Comparison of ENCODE assay signal across 15 cellular contexts in the genomic region with DNA sequence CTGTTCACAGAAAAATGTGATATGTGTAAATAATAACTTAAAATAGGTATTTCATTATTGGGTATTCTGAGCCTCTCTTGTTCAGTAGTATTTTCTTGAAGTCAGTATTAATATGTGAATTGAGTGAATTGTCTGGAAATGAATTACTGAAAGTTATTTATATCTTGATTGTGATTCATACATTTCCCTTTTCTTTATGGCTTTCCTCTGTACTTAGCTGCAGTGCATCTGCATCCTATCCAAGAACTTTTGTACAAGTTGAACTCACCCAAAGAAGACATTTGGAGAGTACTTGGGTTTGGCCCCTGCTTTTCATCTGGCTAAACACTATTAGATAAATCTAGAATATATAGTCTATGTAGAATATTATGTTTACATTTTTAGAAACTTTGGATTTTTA.
DNase-seq lines count a peak whose midpoint lies in the region; TF ChIP-seq lines count a peak whose summit lies in the region.
"Had no signal": no experiment of that assay in that cellular context is flagged by ENCODE, and none has a peak within 500 bp of the region (broad histone marks: within the 10 kb centered on the region; RNA-seq: fewer than 3 reads in every experiment).

No MANE protein-coding gene starts in this region.

- peak overlapping the region; percentile 95 for H3K27ac Mint-ChIP-seq in MCF 10A (ENCODE audit: low read depth, unreplicated experiment)
- H3K27ac Mint-ChIP-seq: activated CD8-positive, alpha-beta memory T cell treated with anti-CD3 and anti-CD28 coated beads, Interleukin-2, amount 10 ng/mL, durations not matched to agents 7 days and 5 days; activated naive CD4-positive, alpha-beta T cell treated with anti-CD3 and anti-CD28 coated beads for 36 hours; stimulated activated naive CD8-positive, alpha-beta T cell treated with anti-CD3 and anti-CD28 coated beads, Interleukin-15, amount 100 ng/mL, for 72 hours had no signal

- no peak for DNase-seq in MCF 10A (ENCODE audit: unreplicated experiment)
- no peak for DNase-seq in mammary epithelial cell
- DNase-seq in epithelial cell of prostate (ENCODE audit: low read depth, low spot score), result no peak
- DNase-seq in OCI-LY7 (ENCODE audit: low spot score), result no peak
- DNase-seq in NOMO-1 treated with dmso at 0.1 percent for 144 hours (lab: John Stamatoyannopoulos, UW; ENCODE audit: unreplicated experiment), result no peak
- no peak for DNase-seq in NCI-H187 treated with DMSO at 0.1 percent for 48 hours (lab: John Stamatoyannopoulos, UW)
- DNase-seq: activated CD8-positive, alpha-beta memory T cell treated with anti-CD3 and anti-CD28 coated beads, Interleukin-2, amount 10 ng/mL, durations not matched to agents 7 days and 5 days; activated naive CD4-positive, alpha-beta T cell treated with anti-CD3 and anti-CD28 coated beads for 36 hours; CD8-positive, alpha-beta memory T cell; central memory CD4-positive, alpha-beta T cell; Karpas-422; right cardiac atrium; stimulated activated naive CD8-positive, alpha-beta T cell treated with anti-CD3 and anti-CD28 coated beads, Interleukin-15, amount 100 ng/mL, for 72 hours had no signal

- dilution Hi-C loops in mammary epithelial cell (cut with HindIII; ENCODE audit: low sequenced_read_pairs), result no loop called here

- H3K79me2 ChIP-seq in mammary epithelial cell (ENCODE audit: insufficient read depth, low read length), result no peaks in the 10 kb centered on the region
- H3K79me2 ChIP-seq in OCI-LY7 (ENCODE audit: insufficient read depth, low read depth, low read length), result no peaks in the 10 kb centered on the region

- no peak overlapping the region for H3K9ac ChIP-seq in mammary epithelial cell (ENCODE audit: insufficient read depth, low read length)

- H3K27me3 Mint-ChIP-seq in MCF 10A (ENCODE audit: insufficient read depth, unreplicated experiment), result no peaks in the 10 kb centered on the region
- H3K27me3 Mint-ChIP-seq: activated CD8-positive, alpha-beta memory T cell treated with anti-CD3 and anti-CD28 coated beads, Interleukin-2, amount 10 ng/mL, durations not matched to agents 7 days and 5 days; CD8-positive, alpha-beta memory T cell; stimulated activated naive CD8-positive, alpha-beta T cell treated with anti-CD3 and anti-CD28 coated beads, Interleukin-15, amount 100 ng/mL, for 72 hours had no signal

- H3K27me3 ChIP-seq in mammary epithelial cell (ENCODE audit: insufficient read depth, low read length) (no peaks in the 10 kb centered on the region), muscle layer of duodenum (ENCODE audit: low read depth, low read length) (no peaks in the 10 kb centered on the region)

- H3K4me3 ChIP-seq in mammary epithelial cell (replicated peaks in 1 of 3; ENCODE audit: insufficient read depth in 1 of 3, low read depth in 2 of 3, low read length in 3 of 3) (no peak overlapping the region), muscle layer of duodenum (ENCODE audit: low read depth in 1 of 2, low read length in 2 of 2) (no peak overlapping the region), urinary bladder (ENCODE audit: low read depth, low read length) (no peak overlapping the region), OCI-LY7 (ENCODE audit: low read depth, low read length, poor library complexity, severe bottlenecking) (no peak overlapping the region)

- H3K36me3 Mint-ChIP-seq in MCF 10A (ENCODE audit: insufficient read depth, unreplicated experiment), result peaks cover 7% of the 10 kb centered on the region

- H3K4me1 ChIP-seq in mammary epithelial cell (ENCODE audit: insufficient read depth, low read length), result peaks cover 73% of the 10 kb centered on the region
- peaks cover 10 to 17% of the 10 kb centered on the region in 2 donors for H3K4me1 ChIP-seq in muscle layer of duodenum (ENCODE audit: control insufficient read depth in 1 of 2, insufficient read depth in 2 of 2, low read length in 2 of 2)
- peaks cover 5% of the 10 kb centered on the region for H3K4me1 ChIP-seq in urinary bladder (ENCODE audit: insufficient read depth)
- no peaks in the 10 kb centered on the region for H3K4me1 ChIP-seq in OCI-LY7 (ENCODE audit: insufficient read depth, low read length, poor library complexity, severe bottlenecking)

- intact Hi-C loops in MCF 10A (cut with micrococcal nuclease) (no loop called here), mammary epithelial cell (cut with micrococcal nuclease) (loop anchor here (10.0 kb wide), 1 partner anchor 799 kb away; no protein-coding TSS in a partner anchor), OCI-LY7 (cut with micrococcal nuclease; ENCODE audit: unreplicated experiment) (no loop called here)

- CTCF ChIA-PET in MCF 10A (lab: Yijun Ruan, JAX) (interaction anchor here (0.8 to 1.9 kb wide), 3 partner anchors 12 to 102 kb away, joined by 3 to 5 read pairs (median 5); no protein-coding TSS in a partner anchor), mammary epithelial cell (lab: Charles Lee; ENCODE audit: low non-redundant PET) (no interaction called here), OCI-LY7 (lab: Charles Lee; ENCODE audit: unreplicated experiment) (no interaction called here)

- H3K36me3 ChIP-seq in mammary epithelial cell (ENCODE audit: insufficient read depth, low read length), result no peaks in the 10 kb centered on the region
- H3K36me3 ChIP-seq in muscle layer of duodenum (ENCODE audit: control insufficient read depth in 1 of 2, insufficient read depth in 2 of 2, low read length in 2 of 2), result no peaks in the 10 kb centered on the region
- no peaks in the 10 kb centered on the region for H3K36me3 ChIP-seq in urinary bladder (ENCODE audit: insufficient read depth)
- H3K36me3 ChIP-seq in OCI-LY7 (ENCODE audit: insufficient read depth, low read length), result no peaks in the 10 kb centered on the region

- in situ Hi-C loops in mammary epithelial cell (cut with MboI; ENCODE audit: low sequenced_read_pairs in 2 of 2), result no loop called here

- H3K4me3 Mint-ChIP-seq in MCF 10A (ENCODE audit: unreplicated experiment), result no peak overlapping the region
- H3K4me3 Mint-ChIP-seq: activated CD8-positive, alpha-beta memory T cell treated with anti-CD3 and anti-CD28 coated beads, Interleukin-2, amount 10 ng/mL, durations not matched to agents 7 days and 5 days; activated naive CD4-positive, alpha-beta T cell treated with anti-CD3 and anti-CD28 coated beads for 36 hours; CD8-positive, alpha-beta memory T cell; stimulated activated naive CD8-positive, alpha-beta T cell treated with anti-CD3 and anti-CD28 coated beads, Interleukin-15, amount 100 ng/mL, for 72 hours had no signal

- H3K9me3 Mint-ChIP-seq in MCF 10A (ENCODE audit: unreplicated experiment), result no peaks in the 10 kb centered on the region

- no peaks in the 10 kb centered on the region for H3K9me3 ChIP-seq in mammary epithelial cell (replicated peaks; ENCODE audit: insufficient read depth, low read length)
- H3K9me3 ChIP-seq in muscle layer of duodenum (ENCODE audit: control insufficient read depth in 1 of 2, low read length in 2 of 2), result peaks cover 4 to 9% of the 10 kb centered on the region in 2 donors
- H3K9me3 ChIP-seq in OCI-LY7 (ENCODE audit: low read length), result no peaks in the 10 kb centered on the region

- BruUV-seq in MCF 10A (replicated peaks; lab: Mats Ljungman, UMichigan) (no TSS peak), mammary epithelial cell (replicated peaks; lab: Mats Ljungman, UMichigan) (no TSS peak), OCI-LY7 (replicated peaks; lab: Mats Ljungman, UMichigan) (no TSS peak)

- H3K4me2 ChIP-seq in mammary epithelial cell (ENCODE audit: insufficient read depth, low read depth, low read length), result no peak overlapping the region
- H3K4me2 ChIP-seq in OCI-LY7 (ENCODE audit: low read length), result no peak overlapping the region

- H2AFZ ChIP-seq in mammary epithelial cell (ENCODE audit: low read depth, low read length) (no peak overlapping the region), OCI-LY7 (ENCODE audit: low read length) (no peak overlapping the region)

- H3K9me2 ChIP-seq in OCI-LY7 (ENCODE audit: insufficient read depth, low read length), result no peaks in the 10 kb centered on the region

- no peaks in the 10 kb centered on the region for H4K20me1 ChIP-seq in mammary epithelial cell (ENCODE audit: insufficient read depth, low read length)
- H4K20me1 ChIP-seq in OCI-LY7 (ENCODE audit: insufficient read depth, low read length), result no peaks in the 10 kb centered on the region

- TF ChIP-seq CTCF in MCF 10A (IDR thresholded peaks at IDR 0.05; ENCODE audit: unreplicated experiment) (no peak), mammary epithelial cell (conservative IDR thresholded peaks at IDR 0.05 in 1 of 2, IDR thresholded peaks at IDR 0.05 in 1 of 2; ENCODE audit: extremely low read depth in 1 of 2, insufficient read depth in 1 of 2, low read depth in 1 of 2, low read length in 2 of 2) (no peak), OCI-LY7 (conservative IDR thresholded peaks at IDR 0.05; ENCODE audit: low read length) (no peak)

- peaks cover 61% of the 10 kb centered on the region for H3K4me1 Mint-ChIP-seq in MCF 10A (ENCODE audit: insufficient read depth, unreplicated experiment)
- H3K4me1 Mint-ChIP-seq: activated CD8-positive, alpha-beta memory T cell treated with anti-CD3 and anti-CD28 coated beads, Interleukin-2, amount 10 ng/mL, durations not matched to agents 7 days and 5 days had no signal

- POLR2A ChIA-PET in MCF 10A (lab: Yijun Ruan, JAX), result interaction anchor here (0.7 to 1.8 kb wide), 5 partner anchors 12 to 648 kb away, joined by 3 to 10 read pairs (median 5); a partner anchor contains a TSS
- POLR2A ChIA-PET in OCI-LY7 (lab: Charles Lee), result no interaction called here

- H3K27ac ChIP-seq in mammary epithelial cell (ENCODE audit: insufficient read depth, low read depth, low read length), result no peak overlapping the region
- H3K27ac ChIP-seq in epithelial cell of prostate, result peak overlapping the region; percentile 91
- H3K27ac ChIP-seq in muscle layer of duodenum (ENCODE audit: low read length), result peak overlapping the region; percentile 87
- H3K27ac ChIP-seq in urinary bladder (ENCODE audit: low read depth), result peak overlapping the region; percentile 23
- H3K27ac ChIP-seq in OCI-LY7 (ENCODE audit: low read depth, low read length, poor library complexity, severe bottlenecking), result no peak overlapping the region

Comparison
In these comparisons a context has a peak if more than half of its experiments do, and no peak if none do; other contexts are left out.
1. H3K27ac ChIP-seq: peak in epithelial cell of prostate (single experiment), muscle layer of duodenum (single experiment) and urinary bladder (single experiment); none in mammary epithelial cell (single experiment) and OCI-LY7 (single experiment).